In genomic region chr22:18905540-18906409, GRCh38 we compare ENCODE assay signal across 12 cellular contexts. TPM values are rescaled to one million over a fixed set of nuclear protein-coding genes. Genes with fewer than 3 reads are reported as not detected.
A peak's percentile ranks its signal among the peaks of the same experiment; 100 is the strongest.
DNase-seq lines count a peak whose midpoint lies in the region; ATAC-seq and TF ChIP-seq lines count a peak whose summit lies in the region.
"Had no signal": no experiment of that assay in that cellular context is flagged by ENCODE, and none has a peak within 500 bp of the region (broad histone marks: within the 10 kb centered on the region; RNA-seq: fewer than 3 reads in every experiment).

Gene DGCR6, plus strand, starts transcription at chr22:18906320. Its CDS starts 55 bp downstream, at chr22:18906375.

- no peaks in the 10 kb centered on the region for H3K79me1 ChIP-seq in IMR-90 (ENCODE audit: low read depth in 1 of 2, low read length in 2 of 2)

- H3K56ac ChIP-seq in IMR-90 (ENCODE audit: extremely low read depth, insufficient read depth, low read length) = no peak within 1 kb of the TSS

- H3K9ac ChIP-seq in IMR-90 (ENCODE audit: low read depth, low read length) = no peak within 1 kb of the TSS

- no peak within 1 kb of the TSS for H2BK5ac ChIP-seq in IMR-90 (ENCODE audit: low read depth, low read length, poor library complexity, severe bottlenecking)

- H2AK5ac ChIP-seq in IMR-90 (ENCODE audit: low read depth, low read length) = no peak within 1 kb of the TSS

- DNase-seq in H7 (no peak), IMR-90 (no peak), naive B cell (no peak), NCI-H526 treated with DMSO at 0.1 percent for 48 hours (lab: John Stamatoyannopoulos, UW) (no peak), GM03348 (ENCODE audit: low spot score) (no peak), A172 (ENCODE audit: low spot score) (no peak)
- DNase-seq in effector memory CD4-positive, alpha-beta T cell = no peak
- DNase-seq: activated CD4-positive, alpha-beta T cell treated with anti-CD3 and anti-CD28 coated beads, Interleukin-2, amount 50 U/mL, for 1 hour; kidney; tibial artery had no signal

- H3K27ac Mint-ChIP-seq in naive B cell = no peak within 1 kb of the TSS
- H3K27ac Mint-ChIP-seq: dendritic cell treated with granulocyte-macrophage colony-stimulating factor and Interleukin-4, amounts not matched to agents 40 ng/mL and 50 ng/mL, for 4 days had no signal

- TF ChIP-seq CTCF in IMR-90 (conservative IDR thresholded peaks at IDR 0.05; ENCODE audit: low read depth, low read length) = no peak

- WGBS in IMR-90 (ENCODE audit: extremely low coverage in 2 of 2, insufficient read length in 1 of 2), 2 experiments = no CpG with 5 or more reads among the region's 77 CpGs

- no peaks in the 10 kb centered on the region for H3K36me3 Mint-ChIP-seq in naive B cell

- no peak for TF ChIP-seq RAD21 in IMR-90 (IDR thresholded peaks at IDR 0.05; ENCODE audit: low read length)

- in situ Hi-C loops in IMR-90 (cut with MboI; ENCODE audit: low sequenced_read_pairs) = no loop called here

- no peaks in the 10 kb centered on the region for H3K4me1 ChIP-seq in IMR-90 (ENCODE audit: control insufficient read depth, insufficient read depth, low read length)
- no peaks in the 10 kb centered on the region for H3K4me1 ChIP-seq in effector memory CD4-positive, alpha-beta T cell (ENCODE audit: control insufficient read depth, insufficient read depth, low read length, poor library complexity, severe bottlenecking)
- H3K4me1 ChIP-seq: tibial artery had no signal

- H3K27me3 Mint-ChIP-seq in naive B cell = no peaks in the 10 kb centered on the region
- H3K27me3 Mint-ChIP-seq: dendritic cell treated with granulocyte-macrophage colony-stimulating factor and Interleukin-4, amounts not matched to agents 40 ng/mL and 50 ng/mL, for 4 days had no signal

- CTCF ChIA-PET in IMR-90 (lab: Yijun Ruan, JAX) = interaction anchor here (0.6 kb wide), 1 partner anchor 755 kb away, joined by 3 read pairs; no protein-coding TSS in a partner anchor

- H3K9me3 ChIP-seq in IMR-90 (ENCODE audit: control insufficient read depth, insufficient read depth, low read length) = no peaks in the 10 kb centered on the region
- H3K9me3 ChIP-seq in effector memory CD4-positive, alpha-beta T cell (ENCODE audit: control insufficient read depth, low read length) = no peaks in the 10 kb centered on the region
- H3K9me3 ChIP-seq: tibial artery had no signal

- H3K18ac ChIP-seq in IMR-90 (ENCODE audit: low read depth, low read length) = no peak within 1 kb of the TSS

- no peak within 1 kb of the TSS for H2BK15ac ChIP-seq in IMR-90 (ENCODE audit: low read depth, low read length)

- peak; percentile 92 for ATAC-seq in GM18868 (IDR thresholded peaks at IDR 0.05; ENCODE audit: unreplicated experiment)
- peak; percentile 96 for ATAC-seq in IMR-90 (ENCODE audit: low read depth)
- ATAC-seq in naive B cell (ENCODE audit: low read depth in 2 of 2) = peak; percentile 92 to 94

- H4K20me1 ChIP-seq in IMR-90 (ENCODE audit: insufficient read depth, low read length) = no peaks in the 10 kb centered on the region

- H4K8ac ChIP-seq in IMR-90 (ENCODE audit: low read depth in 2 of 2, low read length in 2 of 2) = no peak within 1 kb of the TSS

- dilution Hi-C loops in IMR-90 (cut with HindIII; ENCODE audit: low sequenced_read_pairs, unreplicated experiment) = no loop called here

- no peak within 1 kb of the TSS for H3K4ac ChIP-seq in IMR-90 (ENCODE audit: low read depth, low read length)

- intact Hi-C loops in IMR-90 (cut with micrococcal nuclease) = no loop called here

- no peak within 1 kb of the TSS for H3K27ac ChIP-seq in IMR-90 (ENCODE audit: insufficient read depth, low read length)
- H3K27ac ChIP-seq in effector memory CD4-positive, alpha-beta T cell (ENCODE audit: insufficient read depth, low read length, poor library complexity, severe bottlenecking) = no peak within 1 kb of the TSS
- H3K27ac ChIP-seq: tibial artery had no signal

- no peak within 1 kb of the TSS for H2BK120ac ChIP-seq in IMR-90 (ENCODE audit: low read depth, low read length)

- no peaks in the 10 kb centered on the region for H3K9me1 ChIP-seq in IMR-90 (ENCODE audit: insufficient read depth, low read length)

- no peak within 1 kb of the TSS for H3K4me2 ChIP-seq in IMR-90 (ENCODE audit: low read depth, low read length)

- no peak within 1 kb of the TSS for H2AK9ac ChIP-seq in IMR-90 (replicated peaks; ENCODE audit: low read depth, low read length, poor library complexity)

- no peak for TF ChIP-seq POLR2A in IMR-90 (IDR thresholded peaks at IDR 0.05; ENCODE audit: low read depth, low read length)

- H3K4me1 Mint-ChIP-seq in naive B cell = no peaks in the 10 kb centered on the region

- H3K27me3 ChIP-seq in H7 (ENCODE audit: control insufficient read depth, insufficient read depth, low read length) (no peaks in the 10 kb centered on the region), IMR-90 (ENCODE audit: control insufficient read depth, insufficient read depth, low read length) (no peaks in the 10 kb centered on the region)
- no peaks in the 10 kb centered on the region for H3K27me3 ChIP-seq in effector memory CD4-positive, alpha-beta T cell (replicated peaks; ENCODE audit: control insufficient read depth, insufficient read depth, low read length, poor library complexity, severe bottlenecking)
- H3K27me3 ChIP-seq: tibial artery had no signal

- no peak within 1 kb of the TSS for H3K4me3 Mint-ChIP-seq in naive B cell
- H3K4me3 Mint-ChIP-seq: dendritic cell treated with granulocyte-macrophage colony-stimulating factor and Interleukin-4, amounts not matched to agents 40 ng/mL and 50 ng/mL, for 4 days had no signal

- no peak within 1 kb of the TSS for H3K14ac ChIP-seq in IMR-90 (replicated peaks; ENCODE audit: low read depth, low read length)

- no peak within 1 kb of the TSS for H2BK20ac ChIP-seq in IMR-90 (ENCODE audit: low read depth, low read length)

- H3K23ac ChIP-seq in IMR-90 (ENCODE audit: low read depth, low read length) = no peak within 1 kb of the TSS

- H3K4me3 ChIP-seq in H7 (ENCODE audit: insufficient read depth, low read depth, low read length) (no peak within 1 kb of the TSS), IMR-90 (ENCODE audit: insufficient read depth, low read depth, low read length) (no peak within 1 kb of the TSS)
- no peak within 1 kb of the TSS for H3K4me3 ChIP-seq in effector memory CD4-positive, alpha-beta T cell (ENCODE audit: insufficient read depth, low read depth, low read length, poor library complexity, severe bottlenecking)
- H3K4me3 ChIP-seq: tibial artery had no signal

- H2AFZ ChIP-seq in IMR-90 (replicated peaks; ENCODE audit: low read length, poor library complexity) = no peak within 1 kb of the TSS

- H3K36me3 ChIP-seq in H7 (replicated peaks; ENCODE audit: control insufficient read depth, insufficient read depth, low read length) = no peaks in the 10 kb centered on the region
- no peaks in the 10 kb centered on the region for H3K36me3 ChIP-seq in IMR-90 (ENCODE audit: control insufficient read depth, insufficient read depth, low read length)
- H3K36me3 ChIP-seq in effector memory CD4-positive, alpha-beta T cell (ENCODE audit: control insufficient read depth, insufficient read depth, low read length) = no peaks in the 10 kb centered on the region
- H3K36me3 ChIP-seq: tibial artery had no signal

- no peak within 1 kb of the TSS for H4K91ac ChIP-seq in IMR-90 (ENCODE audit: insufficient read depth, low read depth, low read length)

- no peak within 1 kb of the TSS for H4K5ac ChIP-seq in IMR-90 (ENCODE audit: low read depth, low read length)

- no peaks in the 10 kb centered on the region for H3K9me3 Mint-ChIP-seq in naive B cell
- H3K9me3 Mint-ChIP-seq: dendritic cell treated with granulocyte-macrophage colony-stimulating factor and Interleukin-4, amounts not matched to agents 40 ng/mL and 50 ng/mL, for 4 days had no signal

- no TSS peak for BruUV-seq in IMR-90 (replicated peaks; lab: Mats Ljungman, UMichigan)

- POLR2A ChIA-PET in IMR-90 (lab: Charles Lee; ENCODE audit: unreplicated experiment) = no interaction called here

TF ChIP-seq in IMR-90, 13 proteins besides CTCF, POLR2A, EP300 and RAD21:
- no peak for TF ChIP-seq CEBPB (IDR thresholded peaks at IDR 0.05; ENCODE audit: low read depth, low read length)
- TF ChIP-seq USF2 (IDR thresholded peaks at IDR 0.05; ENCODE audit: low read depth, low read length) = no peak
- TF ChIP-seq RFX5 (IDR thresholded peaks at IDR 0.05; ENCODE audit: low read depth, low read length) = no peak
- no peak for TF ChIP-seq MAZ (IDR thresholded peaks at IDR 0.05; ENCODE audit: borderline replicate concordance, low read depth, low read length)
- TF ChIP-seq BHLHE40 (IDR thresholded peaks at IDR 0.05; ENCODE audit: low read depth, low read length) = no peak
- no peak for TF ChIP-seq NFE2L2 (IDR thresholded peaks at IDR 0.05; ENCODE audit: low read depth, low read length)
- no peak for TF ChIP-seq ELK1 (IDR thresholded peaks at IDR 0.05; ENCODE audit: borderline replicate concordance, low read depth, low read length)
- TF ChIP-seq FOS (IDR thresholded peaks at IDR 0.05; ENCODE audit: low read depth, low read length) = no peak
- no peak for TF ChIP-seq CHD1 (IDR thresholded peaks at IDR 0.05; ENCODE audit: low read depth, low read length)
- TF ChIP-seq MXI1 (IDR thresholded peaks at IDR 0.05; ENCODE audit: borderline replicate concordance, low read depth, low read length) = no peak
- TF ChIP-seq SMC3 (IDR thresholded peaks at IDR 0.05; ENCODE audit: low read depth, low read length) = no peak

RNA-seq across cellular contexts. Expression of gene DGCR6, which starts in this region (rescaled TPM):
- total RNA-seq in H7 (2014; rRNA removed; shearing (Covaris generic)) = 11.6 and 13.1 TPM in 2 replicates
- 0.54 and 0.56 TPM in 2 replicates for total RNA-seq in IMR-90 (2012; rRNA removed)
- polyA plus RNA-seq in IMR-90 (2012; rRNA removed) (0.58 and 1.9 TPM in 2 replicates), naive B cell (ENCODE audit: low read depth in 6 of 6) (1 to 10 TPM in 3 of 6 donors, under 1 TPM in 3; 0.58 to 3.0 (median 0.88) TPM)
- 0.75 and 2.8 TPM in 2 replicates for polyA plus RNA-seq in IMR-90 (2012; cell fraction: cytosol; rRNA removed)
- polyA plus RNA-seq in IMR-90 (2012; cell fraction: nucleus; rRNA removed; ENCODE audit: low replicate concordance) = 2.9 and 4.4 TPM in 2 replicates
- 0.36 and 1.2 TPM in 2 replicates for total RNA-seq in A172 (2014; rRNA removed; shearing (Covaris generic))
